In the genomic region with DNA sequence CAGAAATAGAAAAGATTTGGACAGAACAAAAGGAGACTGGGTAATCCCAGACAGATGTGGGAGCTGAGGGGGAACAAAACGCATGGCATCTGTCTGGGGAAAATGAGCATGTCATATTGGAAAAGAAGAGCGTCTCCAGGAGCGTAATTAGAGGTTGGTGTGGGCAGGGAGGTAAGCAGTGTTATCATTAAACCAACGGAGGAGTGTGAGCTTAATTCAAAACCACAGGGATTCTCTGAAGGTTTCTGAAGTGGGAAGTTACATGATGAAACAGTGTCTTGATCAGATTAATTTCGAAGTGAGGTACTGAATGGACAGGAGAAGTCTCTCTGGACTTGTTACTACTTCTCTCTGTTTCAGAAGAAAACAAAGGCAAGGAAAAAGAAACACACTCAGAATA, we compare ENCODE assay signal across 23 cellular contexts. TPM values are rescaled to one million over a fixed set of nuclear protein-coding genes. Genes with fewer than 3 reads are reported as not detected.
DNase-seq lines count a peak whose midpoint lies in the region; TF ChIP-seq lines count a peak whose summit lies in the region.
"Had no signal": no experiment of that assay in that cellular context is flagged by ENCODE, and none has a peak within 500 bp of the region (broad histone marks: within the 10 kb centered on the region; RNA-seq: fewer than 3 reads in every experiment).

No MANE protein-coding gene starts in this region.

- WGBS in prostate gland, result 64% methylated on average over 5 of the region's 5 CpGs

- intact Hi-C loops in prostate gland (cut with DNase I), result no loop called here

- no peak for TF ChIP-seq POLR2A in prostate gland (IDR thresholded peaks at IDR 0.05)
- TF ChIP-seq POLR2A in Peyer's patch (IDR thresholded peaks at IDR 0.05), result no peak

- TF ChIP-seq CTCF in RWPE1 (conservative IDR thresholded peaks at IDR 0.05; ENCODE audit: low read depth), result no peak
- no peak for TF ChIP-seq CTCF in chondrocyte (IDR thresholded peaks at IDR 0.05)
- TF ChIP-seq CTCF in prostate gland (IDR thresholded peaks at IDR 0.05), result no peak
- no peak for TF ChIP-seq CTCF in osteoblast (IDR thresholded peaks at IDR 0.05; ENCODE audit: extremely low read depth, low read depth, low read length)
- no peak for TF ChIP-seq CTCF in Peyer's patch (IDR thresholded peaks at IDR 0.05)

- H3K27me3 ChIP-seq in prostate gland (replicated peaks; ENCODE audit: insufficient read depth), result no peaks in the 10 kb centered on the region
- H3K27me3 ChIP-seq in CD8-positive, alpha-beta memory T cell (ENCODE audit: insufficient read depth, low read length, poor library complexity, severe bottlenecking), result no peaks in the 10 kb centered on the region
- no peaks in the 10 kb centered on the region for H3K27me3 ChIP-seq in osteoblast (ENCODE audit: insufficient read depth, low read length)
- H3K27me3 ChIP-seq in Peyer's patch, result no peaks in the 10 kb centered on the region
- H3K27me3 ChIP-seq: BE2C, body of pancreas, right lobe of liver, testis had no signal

- H3K9me3 Mint-ChIP-seq in chondrocyte (ENCODE audit: low read depth), result no peaks in the 10 kb centered on the region
- H3K9me3 Mint-ChIP-seq in CD8-positive, alpha-beta memory T cell, result no peaks in the 10 kb centered on the region
- H3K9me3 Mint-ChIP-seq: activated CD4-positive, alpha-beta T cell treated with anti-CD3 and anti-CD28 coated beads, Interleukin-2, amount 10 ng/mL, durations not matched to agents 7 days and 5 days; activated naive CD8-positive, alpha-beta T cell treated with anti-CD3 and anti-CD28 coated beads for 36 hours; activated T-helper 2 cell treated with anti-CD3 and anti-CD28 coated beads, Interferon-gamma antibody, Interleukin-2, Interleukin-4, amounts not matched to agents 10 μg/mL and 5 μg/mL and 100 μg/mL, durations not matched to agents 14 hours and 24 hours and 36 hours; memory B cell; naive thymus-derived CD4-positive, alpha-beta T cell had no signal

- POLR2A ChIA-PET in RWPE1 (lab: Yijun Ruan, JAX; ENCODE audit: low non-redundant PET), result no interaction called here
- POLR2A ChIA-PET in CD8-positive, alpha-beta memory T cell (lab: Charles Lee), result no interaction called here

- no peaks in the 10 kb centered on the region for H4K20me1 ChIP-seq in osteoblast (ENCODE audit: insufficient read depth, low read length)

- H2AFZ ChIP-seq in osteoblast (ENCODE audit: low read length), result no peak overlapping the region
- H2AFZ ChIP-seq: parathyroid adenoma had no signal

- CTCF ChIA-PET in RWPE1 (lab: Yijun Ruan, JAX), result no interaction called here
- CTCF ChIA-PET in CD8-positive, alpha-beta memory T cell (lab: Charles Lee), result interaction anchor here (1.0 kb wide), 1 partner anchor 13 kb away, joined by 4 read pairs; no protein-coding TSS in a partner anchor

- H3K36me3 ChIP-seq in prostate gland, result no peaks in the 10 kb centered on the region
- H3K36me3 ChIP-seq in CD8-positive, alpha-beta memory T cell (ENCODE audit: insufficient read depth, low read length), result no peaks in the 10 kb centered on the region
- H3K36me3 ChIP-seq in osteoblast (ENCODE audit: insufficient read depth, low read length), result no peaks in the 10 kb centered on the region
- H3K36me3 ChIP-seq in Peyer's patch, result no peaks in the 10 kb centered on the region
- H3K36me3 ChIP-seq: BE2C had no signal

- H3K4me1 ChIP-seq in prostate gland (replicated peaks) (peaks cover 15% of the 10 kb centered on the region), osteoblast (ENCODE audit: insufficient read depth, low read length) (peaks cover 20% of the 10 kb centered on the region), Peyer's patch (no peaks in the 10 kb centered on the region)
- no peaks in the 10 kb centered on the region for H3K4me1 ChIP-seq in CD8-positive, alpha-beta memory T cell (ENCODE audit: insufficient read depth, low read length)
- H3K4me1 ChIP-seq: BE2C had no signal

- H3K4me3 Mint-ChIP-seq in chondrocyte (ENCODE audit: unreplicated experiment), result no peak overlapping the region
- no peak overlapping the region for H3K4me3 Mint-ChIP-seq in CD8-positive, alpha-beta memory T cell
- H3K4me3 Mint-ChIP-seq: activated CD4-positive, alpha-beta T cell treated with anti-CD3 and anti-CD28 coated beads, Interleukin-2, amount 10 ng/mL, durations not matched to agents 7 days and 5 days; activated naive CD8-positive, alpha-beta T cell treated with anti-CD3 and anti-CD28 coated beads for 36 hours; memory B cell; naive thymus-derived CD4-positive, alpha-beta T cell had no signal

- H3K4me1 Mint-ChIP-seq in chondrocyte (ENCODE audit: low read depth), result peaks cover 43% of the 10 kb centered on the region
- H3K4me1 Mint-ChIP-seq in CD8-positive, alpha-beta memory T cell, result peaks cover 0 to 2% (median 0%) of the 10 kb centered on the region in 3 donors
- H3K4me1 Mint-ChIP-seq: activated CD4-positive, alpha-beta T cell treated with anti-CD3 and anti-CD28 coated beads, Interleukin-2, amount 10 ng/mL, durations not matched to agents 7 days and 5 days had no signal

- H3K27ac ChIP-seq in RWPE1 (peak overlapping the region; percentile 81), prostate gland (peak overlapping the region; percentile 46 to 86), osteoblast (ENCODE audit: low read depth, low read length) (no peak overlapping the region), Peyer's patch (no peak overlapping the region)
- H3K27ac ChIP-seq in CD8-positive, alpha-beta memory T cell (ENCODE audit: low read depth, low read length), result no peak overlapping the region
- H3K27ac ChIP-seq: body of pancreas, coronary artery, parathyroid adenoma, right lobe of liver, testis had no signal

- no peak overlapping the region for H3K4me2 ChIP-seq in osteoblast (ENCODE audit: insufficient read depth, low read length)

- peaks cover 1% of the 10 kb centered on the region for H3K36me3 Mint-ChIP-seq in chondrocyte (ENCODE audit: low read depth)
- peaks cover 0 to 45% (median 9%) of the 10 kb centered on the region in 3 donors for H3K36me3 Mint-ChIP-seq in CD8-positive, alpha-beta memory T cell
- H3K36me3 Mint-ChIP-seq: activated naive CD8-positive, alpha-beta T cell treated with anti-CD3 and anti-CD28 coated beads for 36 hours had no signal

- no peak overlapping the region for H3K4me3 ChIP-seq in prostate gland
- no peak overlapping the region for H3K4me3 ChIP-seq in CD8-positive, alpha-beta memory T cell (ENCODE audit: low read length)
- H3K4me3 ChIP-seq in osteoblast (ENCODE audit: insufficient read depth, low read length), result no peak overlapping the region
- H3K4me3 ChIP-seq in Peyer's patch, result no peak overlapping the region
- H3K4me3 ChIP-seq: body of pancreas, coronary artery, right lobe of liver, testis had no signal

- H3K9me3 ChIP-seq in prostate gland, result no peaks in the 10 kb centered on the region
- H3K9me3 ChIP-seq in CD8-positive, alpha-beta memory T cell (ENCODE audit: low read length), result no peaks in the 10 kb centered on the region
- no peaks in the 10 kb centered on the region for H3K9me3 ChIP-seq in osteoblast (ENCODE audit: low read depth, low read length)
- H3K9me3 ChIP-seq in Peyer's patch, result no peaks in the 10 kb centered on the region
- H3K9me3 ChIP-seq: BE2C, body of pancreas, right lobe of liver, testis had no signal

- peak overlapping the region; percentile 50 for H3K27ac Mint-ChIP-seq in chondrocyte (ENCODE audit: unreplicated experiment)
- H3K27ac Mint-ChIP-seq in CD8-positive, alpha-beta memory T cell, result peak overlapping the region in 1 of 8 donors; percentile 30
- H3K27ac Mint-ChIP-seq: activated CD4-positive, alpha-beta T cell treated with anti-CD3 and anti-CD28 coated beads, Interleukin-2, amount 10 ng/mL, durations not matched to agents 7 days and 5 days; activated naive CD8-positive, alpha-beta T cell treated with anti-CD3 and anti-CD28 coated beads for 36 hours; activated T-helper 2 cell treated with anti-CD3 and anti-CD28 coated beads, Interferon-gamma antibody, Interleukin-2, Interleukin-4, amounts not matched to agents 10 μg/mL and 5 μg/mL and 100 μg/mL, durations not matched to agents 14 hours and 24 hours and 36 hours; memory B cell had no signal

- no peaks in the 10 kb centered on the region for H3K27me3 Mint-ChIP-seq in chondrocyte (ENCODE audit: low read depth)
- H3K27me3 Mint-ChIP-seq in CD8-positive, alpha-beta memory T cell, result no peaks in the 10 kb centered on the region
- H3K27me3 Mint-ChIP-seq: activated CD4-positive, alpha-beta T cell treated with anti-CD3 and anti-CD28 coated beads, Interleukin-2, amount 10 ng/mL, durations not matched to agents 7 days and 5 days; activated naive CD8-positive, alpha-beta T cell treated with anti-CD3 and anti-CD28 coated beads for 36 hours; memory B cell; naive thymus-derived CD4-positive, alpha-beta T cell had no signal

- H3K79me2 ChIP-seq in osteoblast (ENCODE audit: insufficient read depth, low read length), result no peaks in the 10 kb centered on the region
- H3K79me2 ChIP-seq: parathyroid adenoma had no signal

- DNase-seq in NCI-H2171 treated with DMSO at 0.1 percent for 48 hours (lab: John Stamatoyannopoulos, UW), result peak; percentile 26
- no peak for DNase-seq in NCI-H2171 (lab: John Stamatoyannopoulos, UW)
- no peak for DNase-seq in RWPE1 (ENCODE audit: low spot score)
- DNase-seq in chondrocyte (ENCODE audit: low spot score), result no peak
- no peak for DNase-seq in prostate gland (ENCODE audit: low spot score)
- no peak for DNase-seq in CD8-positive, alpha-beta memory T cell
- no peak for DNase-seq in osteoblast (ENCODE audit: insufficient read length, low spot score, missing footprints)
- no peak for DNase-seq in Peyer's patch
- DNase-seq: activated CD4-positive, alpha-beta T cell treated with anti-CD3 and anti-CD28 coated beads, Interleukin-2, amount 10 ng/mL, durations not matched to agents 7 days and 5 days; activated CD8-positive, alpha-beta memory T cell treated with anti-CD3 and anti-CD28 coated beads, Interleukin-2, amount 50 U/mL, for 4 hours; activated naive CD8-positive, alpha-beta T cell treated with anti-CD3 and anti-CD28 coated beads for 36 hours; BE2C; body of pancreas; Karpas-422; kidney; naive thymus-derived CD4-positive, alpha-beta T cell; NCI-H446 treated with DMSO at 0.1 percent for 48 hours; right lobe of liver; testis had no signal

RNA-seq across cellular contexts. Expression of a gene that starts 53.3 kb away (rescaled TPM):
- total RNA-seq in chondrocyte, result 8.5 to 12.1 TPM (median 8.7 TPM) in 3 replicates
- total RNA-seq in prostate gland, result 10 to 100 TPM; 47.0 to 61.9 TPM
- 10 to 100 TPM; 15.2 to 16.8 TPM for total RNA-seq in CD8-positive, alpha-beta memory T cell
- polyA plus RNA-seq in CD8-positive, alpha-beta memory T cell, result 19.4 TPM
- total RNA-seq in osteoblast, result 9.8 and 13.3 TPM in 2 replicates
- total RNA-seq in Peyer's patch, result 10 to 100 TPM in 1 of 4 donors, 1 to 10 TPM in 2, under 1 TPM in 1; 0.70 to 23.1 (median 6.1) TPM

Comparison
In these comparisons a context has a peak if more than half of its experiments do, and no peak if none do; other contexts are left out.
1. H3K27ac ChIP-seq: peak in RWPE1 (single experiment) and prostate gland (2 of 2); none in CD8-positive, alpha-beta memory T cell (single experiment), osteoblast (single experiment) and Peyer's patch (0 of 4).